Comparison of ENCODE assay signal across 2 cellular contexts in genomic region chr17:39012725-39013124, GRCh38.
TF ChIP-seq lines count a peak whose summit lies in the region.

No MANE protein-coding gene starts in this region.

TF ChIP-seq in GM23338, 12 proteins besides CTCF, POLR2A, EP300 and RAD21:
- TF ChIP-seq ETS1 (IDR thresholded peaks at IDR 0.05) (no peak), JUNB (IDR thresholded peaks at IDR 0.05; ENCODE audit: unreplicated experiment) (no peak), EZH2phosphoT487 (IDR thresholded peaks at IDR 0.05; ENCODE audit: unreplicated experiment) (no peak), ZNF331 (CRISPR knock-in tag; IDR thresholded peaks at IDR 0.05; ENCODE audit: low read depth) (no peak), ZNF114 (CRISPR knock-in tag; IDR thresholded peaks at IDR 0.05) (no peak), NANOG (IDR thresholded peaks at IDR 0.05; ENCODE audit: borderline replicate concordance) (no peak), CREB1 (CRISPR knock-in tag; IDR thresholded peaks at IDR 0.05; ENCODE audit: low read depth) (no peak), ZNF462 (CRISPR knock-in tag; IDR thresholded peaks at IDR 0.05) (no peak), STAT1 (IDR thresholded peaks at IDR 0.05; ENCODE audit: unreplicated experiment) (no peak)
- TF ChIP-seq, protein P1, sequence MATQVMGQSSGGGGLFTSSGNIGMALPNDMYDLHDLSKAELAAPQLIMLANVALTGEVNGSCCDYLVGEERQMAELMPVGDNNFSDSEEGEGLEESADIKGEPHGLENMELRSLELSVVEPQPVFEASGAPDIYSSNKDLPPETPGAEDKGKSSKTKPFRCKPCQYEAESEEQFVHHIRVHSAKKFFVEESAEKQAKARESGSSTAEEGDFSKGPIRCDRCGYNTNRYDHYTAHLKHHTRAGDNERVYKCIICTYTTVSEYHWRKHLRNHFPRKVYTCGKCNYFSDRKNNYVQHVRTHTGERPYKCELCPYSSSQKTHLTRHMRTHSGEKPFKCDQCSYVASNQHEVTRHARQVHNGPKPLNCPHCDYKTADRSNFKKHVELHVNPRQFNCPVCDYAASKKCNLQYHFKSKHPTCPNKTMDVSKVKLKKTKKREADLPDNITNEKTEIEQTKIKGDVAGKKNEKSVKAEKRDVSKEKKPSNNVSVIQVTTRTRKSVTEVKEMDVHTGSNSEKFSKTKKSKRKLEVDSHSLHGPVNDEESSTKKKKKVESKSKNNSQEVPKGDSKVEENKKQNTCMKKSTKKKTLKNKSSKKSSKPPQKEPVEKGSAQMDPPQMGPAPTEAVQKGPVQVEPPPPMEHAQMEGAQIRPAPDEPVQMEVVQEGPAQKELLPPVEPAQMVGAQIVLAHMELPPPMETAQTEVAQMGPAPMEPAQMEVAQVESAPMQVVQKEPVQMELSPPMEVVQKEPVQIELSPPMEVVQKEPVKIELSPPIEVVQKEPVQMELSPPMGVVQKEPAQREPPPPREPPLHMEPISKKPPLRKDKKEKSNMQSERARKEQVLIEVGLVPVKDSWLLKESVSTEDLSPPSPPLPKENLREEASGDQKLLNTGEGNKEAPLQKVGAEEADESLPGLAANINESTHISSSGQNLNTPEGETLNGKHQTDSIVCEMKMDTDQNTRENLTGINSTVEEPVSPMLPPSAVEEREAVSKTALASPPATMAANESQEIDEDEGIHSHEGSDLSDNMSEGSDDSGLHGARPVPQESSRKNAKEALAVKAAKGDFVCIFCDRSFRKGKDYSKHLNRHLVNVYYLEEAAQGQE (IDR thresholded peaks at IDR 0.05; ENCODE audit: unreplicated experiment) = no peak

TF ChIP-seq in H1, 55 proteins besides CTCF, POLR2A, EP300 and RAD21:
- TF ChIP-seq PHF8 (conservative IDR thresholded peaks at IDR 0.05; ENCODE audit: low read depth, low read length) = no peak
- TF ChIP-seq GTF2F1 (IDR thresholded peaks at IDR 0.05; ENCODE audit: borderline replicate concordance, low read depth, low read length) = no peak
- TF ChIP-seq, protein P2, sequence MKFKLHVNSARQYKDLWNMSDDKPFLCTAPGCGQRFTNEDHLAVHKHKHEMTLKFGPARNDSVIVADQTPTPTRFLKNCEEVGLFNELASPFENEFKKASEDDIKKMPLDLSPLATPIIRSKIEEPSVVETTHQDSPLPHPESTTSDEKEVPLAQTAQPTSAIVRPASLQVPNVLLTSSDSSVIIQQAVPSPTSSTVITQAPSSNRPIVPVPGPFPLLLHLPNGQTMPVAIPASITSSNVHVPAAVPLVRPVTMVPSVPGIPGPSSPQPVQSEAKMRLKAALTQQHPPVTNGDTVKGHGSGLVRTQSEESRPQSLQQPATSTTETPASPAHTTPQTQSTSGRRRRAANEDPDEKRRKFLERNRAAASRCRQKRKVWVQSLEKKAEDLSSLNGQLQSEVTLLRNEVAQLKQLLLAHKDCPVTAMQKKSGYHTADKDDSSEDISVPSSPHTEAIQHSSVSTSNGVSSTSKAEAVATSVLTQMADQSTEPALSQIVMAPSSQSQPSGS (IDR thresholded peaks at IDR 0.05; ENCODE audit: low read length) = no peak
- TF ChIP-seq SP4 (IDR thresholded peaks at IDR 0.05; ENCODE audit: low read length) = no peak
- TF ChIP-seq SP1 (IDR thresholded peaks at IDR 0.05; ENCODE audit: low read depth, low read length) = no peak
- no peak for TF ChIP-seq POU5F1 (IDR thresholded peaks at IDR 0.05; ENCODE audit: low read depth, low read length)
- no peak for TF ChIP-seq RNF2 (IDR thresholded peaks at IDR 0.05; ENCODE audit: borderline replicate concordance, low read depth, low read length, missing control alignments, poor library complexity, severe bottlenecking)
TF ChIP-seq in H1: peak in this region for 0.
